8 cellular contexts compared by ENCODE assay signal in genomic region chr1:85502625-85503083, GRCh38. TPM values are rescaled to one million over a fixed set of nuclear protein-coding genes. Genes with fewer than 3 reads are reported as not detected.
A peak's percentile ranks its signal among the peaks of the same experiment; 100 is the strongest.
DNase-seq lines count a peak whose midpoint lies in the region; ATAC-seq and TF ChIP-seq lines count a peak whose summit lies in the region.

No MANE protein-coding gene starts in this region.

- TF ChIP-seq CTCF in foreskin fibroblast (IDR thresholded peaks at IDR 0.05; ENCODE audit: low read depth, low read length): peak; percentile 58

- H3K4me3 ChIP-seq in HAP-1 (no peak overlapping the region), foreskin fibroblast (ENCODE audit: low read depth in 1 of 2, low read length in 2 of 2) (no peak overlapping the region)

- in situ Hi-C loops in ACHN (cut with HindIII; ENCODE audit: low pct_ligation_motif_present, low pct_unique_long_range_greater_than_20kb, low sequenced_read_pairs): no loop called here
- in situ Hi-C loops in HAP-1 (cut with MboI; ENCODE audit: low sequenced_read_pairs): no loop called here
- in situ Hi-C loops in SK-MEL-5 (cut with HindIII; ENCODE audit: low pct_unique_long_range_greater_than_20kb, low sequenced_read_pairs): loop anchor here (25.0 kb wide), 1 partner anchor 165 kb away; no protein-coding TSS in a partner anchor

- DNase-seq in ACHN (peak; percentile 35), HAP-1 (ENCODE audit: low spot score in 2 of 2) (peak; percentile 66 to 76), SK-MEL-5 (ENCODE audit: low read depth, low spot score) (peak; percentile 80), foreskin fibroblast (peak; percentile 70 to 86), renal cortical epithelial cell (ENCODE audit: low read depth) (peak; percentile 79)

- no peaks in the 10 kb centered on the region for H3K9me3 ChIP-seq in HAP-1

- H3K4me1 ChIP-seq in HAP-1: no peaks in the 10 kb centered on the region

- H3K36me3 ChIP-seq in HAP-1 (replicated peaks): no peaks in the 10 kb centered on the region

- ATAC-seq in GM19463 (IDR thresholded peaks at IDR 0.05; ENCODE audit: unreplicated experiment) (no peak), HG03108 (IDR thresholded peaks at IDR 0.05; ENCODE audit: unreplicated experiment) (no peak), HG02610 (IDR thresholded peaks at IDR 0.05; ENCODE audit: unreplicated experiment) (no peak)

- H3K27me3 ChIP-seq in HAP-1 (ENCODE audit: low read depth): no peaks in the 10 kb centered on the region

RNA-seq across cellular contexts. Expression of gene DDAH1, which starts 37.7 kb away (rescaled TPM):
- total RNA-seq in SK-MEL-5 (2014; rRNA removed; shearing (Covaris generic)): 4.4 and 5.5 TPM in 2 replicates
- polyA plus RNA-seq in SK-MEL-5 (2015; cell fraction: cytosol; rRNA removed): 4.7 and 6.0 TPM in 2 replicates
- polyA plus RNA-seq in SK-MEL-5 (2015; cell fraction: nucleus; rRNA removed): 1.1 and 2.5 TPM in 2 replicates
- 37.9 and 56.7 TPM in 2 replicates for total RNA-seq in renal cortical epithelial cell
